ENCODE assay signal across 16 cellular contexts in the genomic region with DNA sequence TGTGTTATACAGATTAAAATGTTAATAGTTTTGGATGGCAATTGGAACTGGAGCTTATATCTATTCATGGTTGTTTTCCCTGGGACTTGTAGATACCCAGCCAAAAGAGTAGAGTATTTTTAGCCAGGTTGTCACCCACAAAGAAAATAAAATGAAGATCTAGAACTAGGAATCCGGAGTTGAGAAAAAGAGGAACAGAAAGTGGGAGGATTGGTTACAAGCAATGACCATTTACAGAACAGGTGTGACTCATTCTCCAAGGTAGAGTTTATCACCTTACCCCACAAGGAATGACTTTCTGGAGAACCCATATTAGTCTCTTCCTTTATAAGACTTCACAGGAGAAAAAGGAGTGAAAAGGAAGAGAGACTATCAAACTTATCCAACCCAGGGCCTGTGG.
DNase-seq lines count a peak whose midpoint lies in the region; ATAC-seq and TF ChIP-seq lines count a peak whose summit lies in the region.
"Had no signal": no experiment of that assay in that cellular context is flagged by ENCODE, and none has a peak within 500 bp of the region (broad histone marks: within the 10 kb centered on the region; RNA-seq: fewer than 3 reads in every experiment).

No MANE protein-coding gene starts in this region.

- TF ChIP-seq EP300 in tibial nerve (IDR thresholded peaks at IDR 0.05) = no peak

- no peak for TF ChIP-seq POLR2A in tibial nerve (IDR thresholded peaks at IDR 0.05)

- H3K4me3 Mint-ChIP-seq in CD4-positive, alpha-beta memory T cell = no peak overlapping the region
- H3K4me3 Mint-ChIP-seq in activated T-cell treated with anti-CD3 and anti-CD28 coated beads, Interleukin-2, amount 50 U/mL, for 72 hours = no peak overlapping the region
- H3K4me3 Mint-ChIP-seq: nephron had no signal

- DNase-seq in CD4-positive, alpha-beta memory T cell = no peak
- DNase-seq in NCI-H1417 treated with DMSO at 0.1 percent for 48 hours (lab: John Stamatoyannopoulos, UW) (no peak), tibial nerve (ENCODE audit: low spot score in 2 of 2) (no peak)
- DNase-seq in activated T-cell treated with anti-CD3 and anti-CD28 coated beads, Interleukin-2, amount 50 U/mL, for 72 hours = no peak
- DNase-seq: activated CD4-positive, CD25-positive, alpha-beta regulatory T cell treated with anti-CD3 and anti-CD28 coated beads, Interleukin-2, amount 50 U/mL, for 72 hours; activated gamma-delta T cell treated with Interleukin-2 at 50 U/mL for 16 hours; EL; kidney; NCI-H446 treated with DMSO at 0.1 percent for 48 hours; spleen had no signal

- 70 to 86% methylated on average over 1 of the region's 1 CpG for WGBS in tibial nerve, 2 donors

- POLR2A ChIA-PET in CD4-positive, alpha-beta memory T cell (lab: Charles Lee; ENCODE audit: partially characterized antibody) = no interaction called here

- no peaks in the 10 kb centered on the region for H3K4me1 ChIP-seq in CD4-positive, alpha-beta memory T cell (ENCODE audit: insufficient read depth, low read length)
- no peaks in the 10 kb centered on the region for H3K4me1 ChIP-seq in tibial nerve
- H3K4me1 ChIP-seq: spleen had no signal

- no peaks in the 10 kb centered on the region for H3K27me3 ChIP-seq in CD4-positive, alpha-beta memory T cell (ENCODE audit: insufficient read depth, low read length)
- H3K27me3 ChIP-seq in tibial nerve = no peaks in the 10 kb centered on the region

- H3K27ac Mint-ChIP-seq in CD4-positive, alpha-beta memory T cell = no peak overlapping the region
- no peak overlapping the region for H3K27ac Mint-ChIP-seq in activated T-cell treated with anti-CD3 and anti-CD28 coated beads, Interleukin-2, amount 50 U/mL, for 72 hours

- no peaks in the 10 kb centered on the region for H3K9me3 ChIP-seq in CD4-positive, alpha-beta memory T cell (ENCODE audit: control insufficient read depth in 1 of 2, low read length in 2 of 2)
- H3K9me3 ChIP-seq in tibial nerve = no peaks in the 10 kb centered on the region

- no peak overlapping the region for H3K4me3 ChIP-seq in CD4-positive, alpha-beta memory T cell (ENCODE audit: low read length in 2 of 2)
- no peak overlapping the region for H3K4me3 ChIP-seq in tibial nerve
- H3K4me3 ChIP-seq: SK-N-MC, spleen had no signal

- intact Hi-C loops in CD4-positive, alpha-beta memory T cell (cut with micrococcal nuclease) = no loop called here

- no peaks in the 10 kb centered on the region for H3K36me3 Mint-ChIP-seq in CD4-positive, alpha-beta memory T cell
- no peaks in the 10 kb centered on the region for H3K36me3 Mint-ChIP-seq in activated T-cell treated with anti-CD3 and anti-CD28 coated beads, Interleukin-2, amount 50 U/mL, for 72 hours (ENCODE audit: insufficient read depth in 2 of 2)

- no peak overlapping the region for H3K27ac ChIP-seq in CD4-positive, alpha-beta memory T cell (ENCODE audit: low read depth, low read length)
- no peak overlapping the region for H3K27ac ChIP-seq in tibial nerve
- H3K27ac ChIP-seq: SK-N-MC, spleen had no signal

- ATAC-seq in GM18499 (IDR thresholded peaks at IDR 0.05; ENCODE audit: insufficient read depth, unreplicated experiment) (peak; percentile 84), GM19438 (IDR thresholded peaks at IDR 0.05; ENCODE audit: low read depth, unreplicated experiment) (peak; percentile 85), HG02840 (IDR thresholded peaks at IDR 0.05; ENCODE audit: low FRiP score, unreplicated experiment) (peak; percentile 74), HG03460 (IDR thresholded peaks at IDR 0.05; ENCODE audit: unreplicated experiment) (peak; percentile 82)
- no peak for ATAC-seq in activated T-cell treated with anti-CD3 and anti-CD28 coated beads, Interleukin-2, amount 50 U/mL, for 72 hours (replicated peaks in 1 of 2)

- H3K36me3 ChIP-seq in CD4-positive, alpha-beta memory T cell (ENCODE audit: insufficient read depth, low read length) = no peaks in the 10 kb centered on the region
- no peaks in the 10 kb centered on the region for H3K36me3 ChIP-seq in tibial nerve
- H3K36me3 ChIP-seq: spleen had no signal

- no peaks in the 10 kb centered on the region for H3K4me1 Mint-ChIP-seq in CD4-positive, alpha-beta memory T cell
- no peaks in the 10 kb centered on the region for H3K4me1 Mint-ChIP-seq in activated T-cell treated with anti-CD3 and anti-CD28 coated beads, Interleukin-2, amount 50 U/mL, for 72 hours (ENCODE audit: low read depth)

- CTCF ChIA-PET in CD4-positive, alpha-beta memory T cell (lab: Charles Lee; ENCODE audit: partially characterized antibody) = no interaction called here

- no peak for TF ChIP-seq CTCF in tibial nerve (IDR thresholded peaks at IDR 0.05)

- peaks cover 0 to 6% of the 10 kb centered on the region in 2 donors for H3K27me3 Mint-ChIP-seq in CD4-positive, alpha-beta memory T cell
- peaks cover 11% of the 10 kb centered on the region for H3K27me3 Mint-ChIP-seq in activated T-cell treated with anti-CD3 and anti-CD28 coated beads, Interleukin-2, amount 50 U/mL, for 72 hours (ENCODE audit: low read depth)

- H3K9me3 Mint-ChIP-seq in CD4-positive, alpha-beta memory T cell = peaks cover 0 to 2% (median 0%) of the 10 kb centered on the region in 8 donors
- H3K9me3 Mint-ChIP-seq in activated T-cell treated with anti-CD3 and anti-CD28 coated beads, Interleukin-2, amount 50 U/mL, for 72 hours = no peaks in the 10 kb centered on the region
- H3K9me3 Mint-ChIP-seq: nephron had no signal

Comparison
In these comparisons a context has a peak if more than half of its experiments do, and no peak if none do; other contexts are left out.
1. ATAC-seq: peak in GM18499 (single experiment), GM19438 (single experiment), HG02840 (single experiment) and HG03460 (single experiment); none in activated T-cell treated with anti-CD3 and anti-CD28 coated beads, Interleukin-2, amount 50 U/mL, for 72 hours (0 of 2).